18 cellular contexts compared by ENCODE assay signal in the genomic region with DNA sequence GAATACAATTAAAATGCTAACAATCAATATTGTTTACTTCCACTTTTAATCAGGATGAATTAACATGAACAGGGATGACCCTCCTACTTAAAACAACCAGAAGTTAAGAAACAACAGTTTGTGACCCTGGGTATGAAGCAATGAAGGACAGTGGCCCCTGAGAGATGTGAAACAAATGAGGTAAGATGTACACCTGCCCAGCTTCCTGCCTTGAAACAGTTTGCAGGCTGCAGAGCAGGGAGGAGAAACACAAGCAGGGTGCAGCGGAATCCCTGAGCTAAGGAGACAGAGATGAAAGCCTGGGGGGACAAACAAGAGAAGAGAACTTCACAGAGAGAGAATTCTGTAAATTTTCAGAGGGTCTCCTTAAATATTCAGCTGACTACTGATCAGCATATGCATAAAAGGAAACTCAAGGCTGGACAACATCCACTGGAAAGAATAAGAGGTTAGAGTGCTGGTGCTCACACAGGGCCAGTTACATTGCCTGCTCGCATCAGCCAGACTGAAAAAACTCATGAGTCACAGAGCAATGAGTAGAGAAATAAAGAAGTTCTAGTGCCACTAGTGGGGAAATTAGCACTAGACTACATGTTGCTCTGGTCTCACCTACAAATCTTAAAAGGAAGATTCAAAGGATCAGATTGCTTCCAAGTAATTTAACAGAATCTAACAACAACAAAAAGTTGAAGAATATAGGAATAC.
DNase-seq lines count a peak whose midpoint lies in the region; ATAC-seq, FAIRE-seq and TF ChIP-seq lines count a peak whose summit lies in the region.
"Had no signal": no experiment of that assay in that cellular context is flagged by ENCODE, and none has a peak within 500 bp of the region (broad histone marks: within the 10 kb centered on the region; RNA-seq: fewer than 3 reads in every experiment).

No MANE protein-coding gene starts in this region.

- H2AFZ ChIP-seq in GM23338 (no peak overlapping the region), HepG2 (ENCODE audit: low read length) (no peak overlapping the region)

- H3K27me3 ChIP-seq in GM23338 (ENCODE audit: insufficient read depth) = no peaks in the 10 kb centered on the region
- H3K27me3 ChIP-seq in adrenal gland = no peaks in the 10 kb centered on the region
- H3K27me3 ChIP-seq in HepG2 (ENCODE audit: control insufficient read depth in 1 of 2, insufficient read depth in 2 of 2, low read length in 2 of 2) = no peaks in the 10 kb centered on the region
- H3K27me3 ChIP-seq: BLaER1, brain microvascular endothelial cell had no signal

- FAIRE-seq in HepG2 (lab: Jason Lieb, UNC) (no peak), kidney (lab: Jason Lieb, UNC) (no peak)
- FAIRE-seq: urothelium cell line had no signal

- no peaks in the 10 kb centered on the region for H3K79me2 ChIP-seq in GM23338 (replicated peaks; ENCODE audit: insufficient read depth)
- no peaks in the 10 kb centered on the region for H3K79me2 ChIP-seq in HepG2 (ENCODE audit: insufficient read depth, low read length)

- peak; percentile 56 for ATAC-seq in GM23338
- ATAC-seq in HepG2 = peak; percentile 28; the same call in 2 of the 3 replicates
- no peak for ATAC-seq in GM18519 (IDR thresholded peaks at IDR 0.05; ENCODE audit: low FRiP score, unreplicated experiment)
- ATAC-seq: naive thymus-derived CD4-positive, alpha-beta T cell had no signal

- H3K4me1 ChIP-seq in GM23338 (ENCODE audit: insufficient read depth) (no peaks in the 10 kb centered on the region), adrenal gland (replicated peaks in 1 of 2) (peaks cover 6 to 18% of the 10 kb centered on the region in 2 donors), HepG2 (ENCODE audit: insufficient read depth, low read length) (peaks cover 35% of the 10 kb centered on the region), kidney (ENCODE audit: control insufficient read depth in 1 of 2, insufficient read depth in 1 of 2, low read depth in 1 of 2, low read length in 2 of 2) (no peaks in the 10 kb centered on the region)
- H3K4me1 ChIP-seq: BLaER1 had no signal

- no peak; the same call in 1 of the 2 replicates for TF ChIP-seq CTCF in AG10803 (conservative IDR thresholded peaks at IDR 0.05; ENCODE audit: low read length)
- TF ChIP-seq CTCF in GM23338 (conservative IDR thresholded peaks at IDR 0.05; ENCODE audit: low read depth in 2 of 2) = no peak
- TF ChIP-seq CTCF in adrenal gland (IDR thresholded peaks at IDR 0.05) = peak in 1 of 6 experiments; percentile 15
- no peak for TF ChIP-seq CTCF in HepG2 (CRISPR knock-in tag; IDR thresholded peaks at IDR 0.05)
- no peak for TF ChIP-seq CTCF in kidney (IDR thresholded peaks at IDR 0.05; ENCODE audit: borderline replicate concordance, extremely low read depth, insufficient read depth)

- H3K27ac ChIP-seq in GM23338 (ENCODE audit: low read depth) (no peak overlapping the region), adrenal gland (peak overlapping the region in 1 of 5 donors; percentile 23), HepG2 (ENCODE audit: extremely low read length, insufficient read depth, low read length) (peak overlapping the region; percentile 33), kidney (ENCODE audit: low read depth in 2 of 2, low read length in 2 of 2) (no peak overlapping the region)
- H3K27ac ChIP-seq: BLaER1, brain microvascular endothelial cell, HL-60 had no signal

- no peak overlapping the region for H3K4me3 ChIP-seq in AG10803 (ENCODE audit: low read length)
- H3K4me3 ChIP-seq in GM23338 = no peak overlapping the region
- H3K4me3 ChIP-seq in adrenal gland = no peak overlapping the region
- no peak overlapping the region for H3K4me3 ChIP-seq in HepG2 (replicated peaks in 1 of 3; ENCODE audit: insufficient read depth in 1 of 3, low read depth in 2 of 3, low read length in 3 of 3)
- H3K4me3 ChIP-seq in kidney (ENCODE audit: low read length in 2 of 2) = no peak overlapping the region
- H3K4me3 ChIP-seq: BLaER1 had no signal

- H3K9me2 ChIP-seq in GM23338 (ENCODE audit: insufficient read depth) = 0 out of 2 replicates have a peak, but pooled peaks cover 1% of the 10 kb centered on the region

- no peak for TF ChIP-seq RAD21 in HepG2 (CRISPR knock-in tag; IDR thresholded peaks at IDR 0.05)

- H4K20me1 ChIP-seq in GM23338 (replicated peaks; ENCODE audit: insufficient read depth) = no peaks in the 10 kb centered on the region
- H4K20me1 ChIP-seq in HepG2 (ENCODE audit: insufficient read depth, low read length) = no peaks in the 10 kb centered on the region
- H4K20me1 ChIP-seq: BLaER1 had no signal

- POLR2A ChIA-PET in HepG2 (lab: Yijun Ruan, JAX) = no interaction called here

- CTCF ChIA-PET in HepG2 (lab: Yijun Ruan, JAX; ENCODE audit: low intra/inter-chr PET ratio, low total read pairs) = no interaction called here

- no peak overlapping the region for H3K9ac ChIP-seq in HepG2 (ENCODE audit: insufficient read depth, low read depth, low read length)
- no peak overlapping the region for H3K9ac ChIP-seq in kidney (ENCODE audit: low read length in 2 of 2)
- H3K9ac ChIP-seq: BLaER1 had no signal

- no peaks in the 10 kb centered on the region for H3F3A ChIP-seq in GM23338 (replicated peaks; ENCODE audit: low read depth)

- in situ Hi-C loops in HepG2 (cut with HindIII; ENCODE audit: extremely low pct_ligation_motif_present, low pct_unique_long_range_greater_than_20kb) = no loop called here

- 57 to 71% (median 64%) methylated on average over 2 of the region's 2 CpGs for WGBS in adrenal gland, 4 donors
- 12% methylated on average over 2 of the region's 2 CpGs for WGBS in HepG2 (ENCODE audit: low lambda C conversion rate)

- peaks cover 13% of the 10 kb centered on the region; the same call in 2 of the 3 replicates for H3K4me1 Mint-ChIP-seq in GM23338

- peak; percentile 28 for DNase-seq in AG10803 (ENCODE audit: low read depth)
- peak; percentile 15 for DNase-seq in GM23338 (ENCODE audit: low spot score)
- peak in 4 of 7 donors; percentile 21 to 41 (median 33) for DNase-seq in adrenal gland
- DNase-seq in HepG2 (ENCODE audit: low spot score) = no peak
- no peak for DNase-seq in NCI-H82 treated with DMSO at 0.1 percent for 48 hours (lab: John Stamatoyannopoulos, UW; ENCODE audit: unreplicated experiment)
- DNase-seq in germinal center (ENCODE audit: low spot score) = no peak
- DNase-seq in kidney = no peak
- DNase-seq: activated effector memory CD4-positive, alpha-beta T cell treated with anti-CD3 and anti-CD28 coated beads, Interleukin-2, amount 50 U/mL, for 16 hours; brain microvascular endothelial cell; effector memory CD4-positive, alpha-beta T cell; glutamatergic neuron; naive thymus-derived CD4-positive, alpha-beta T cell; NCI-H524 treated with DMSO at 0.1 percent for 48 hours; stimulated activated CD4-positive, alpha-beta T cell treated with anti-CD3 and anti-CD28 coated beads, Interleukin-2, amount 100 ng/mL, for 24 hours had no signal

- H3K9me3 ChIP-seq in adrenal gland (replicated peaks in 1 of 3) = no peaks in the 10 kb centered on the region
- H3K9me3 ChIP-seq in HepG2 (ENCODE audit: low read length) = peaks cover 76% of the 10 kb centered on the region
- H3K9me3 ChIP-seq in kidney (ENCODE audit: control insufficient read depth in 1 of 2, low read length in 2 of 2) = no peaks in the 10 kb centered on the region
- H3K9me3 ChIP-seq: BLaER1 had no signal

- TF ChIP-seq POLR2A in adrenal gland (IDR thresholded peaks at IDR 0.05) = no peak
- no peak for TF ChIP-seq POLR2A in HepG2 (IDR thresholded peaks at IDR 0.05; ENCODE audit: insufficient read depth in 1 of 2, low read depth in 2 of 2, low read length in 2 of 2)

- no peaks in the 10 kb centered on the region for H3K36me3 ChIP-seq in GM23338 (ENCODE audit: insufficient read depth)
- no peaks in the 10 kb centered on the region for H3K36me3 ChIP-seq in adrenal gland (replicated peaks in 1 of 2)
- H3K36me3 ChIP-seq in HepG2 (replicated peaks in 1 of 2; ENCODE audit: control insufficient read depth in 1 of 2, insufficient read depth in 2 of 2, low read length in 2 of 2) = no peaks in the 10 kb centered on the region
- H3K36me3 ChIP-seq in kidney (ENCODE audit: control insufficient read depth in 1 of 2, insufficient read depth in 2 of 2, low read length in 2 of 2) = no peaks in the 10 kb centered on the region
- H3K36me3 ChIP-seq: BLaER1, brain microvascular endothelial cell had no signal

- H3K4me3 Mint-ChIP-seq in GM23338 = no peak overlapping the region
- H3K4me3 Mint-ChIP-seq: naive thymus-derived CD4-positive, alpha-beta T cell had no signal

- TF ChIP-seq EP300 in HepG2 (IDR thresholded peaks at IDR 0.05; ENCODE audit: low read depth in 2 of 2, low read length in 2 of 2) = no peak
- no peak for TF ChIP-seq EP300 in HepG2 (CRISPR knock-in tag; IDR thresholded peaks at IDR 0.05; ENCODE audit: borderline replicate concordance)

- intact Hi-C loops in adrenal gland (cut with DNase I) (no loop called here), HepG2 (cut with micrococcal nuclease; ENCODE audit: unreplicated experiment) (no loop called here), kidney (cut with DNase I) (no loop called here)

- H3K36me3 Mint-ChIP-seq in GM23338 (ENCODE audit: low read depth) = no peaks in the 10 kb centered on the region
- H3K36me3 Mint-ChIP-seq: naive thymus-derived CD4-positive, alpha-beta T cell had no signal

- no TSS peak for BruUV-seq in HepG2 (replicated peaks; lab: Mats Ljungman, UMichigan)

- no peak overlapping the region for H3K4me2 ChIP-seq in GM23338
- H3K4me2 ChIP-seq in HepG2 (ENCODE audit: low read depth, low read length) = peak overlapping the region; percentile 39
- H3K4me2 ChIP-seq: BLaER1 had no signal

- no peaks in the 10 kb centered on the region for H3K9me3 Mint-ChIP-seq in GM23338

- peak overlapping the region; percentile 43 for H3K27ac Mint-ChIP-seq in GM23338
- H3K27ac Mint-ChIP-seq: naive thymus-derived CD4-positive, alpha-beta T cell had no signal

- H3K27me3 Mint-ChIP-seq in GM23338 (ENCODE audit: insufficient read depth, low read depth, poor library complexity) = no peaks in the 10 kb centered on the region
- H3K27me3 Mint-ChIP-seq: naive thymus-derived CD4-positive, alpha-beta T cell had no signal

TF ChIP-seq in GM23338, 12 proteins besides CTCF, POLR2A, EP300 and RAD21 (continues in another document):
- TF ChIP-seq ZNF114 (CRISPR knock-in tag; IDR thresholded peaks at IDR 0.05) (no peak), EZH2 (IDR thresholded peaks at IDR 0.05; ENCODE audit: low read depth, unreplicated experiment) (no peak), NANOG (IDR thresholded peaks at IDR 0.05; ENCODE audit: borderline replicate concordance) (no peak)

TF ChIP-seq in HepG2, 621 proteins besides CTCF, POLR2A, EP300 and RAD21 (continues in another document):
- TF ChIP-seq CREB1 (IDR thresholded peaks at IDR 0.05) (no peak), CREB1 (CRISPR knock-in tag; IDR thresholded peaks at IDR 0.05) (peak; percentile 33; the same call in 1 of the 2 replicates), ZC3H4 (CRISPR knock-in tag; IDR thresholded peaks at IDR 0.05; ENCODE audit: borderline replicate concordance) (no peak), TEAD2 (CRISPR knock-in tag; IDR thresholded peaks at IDR 0.05) (no peak), ZNF138 (CRISPR knock-in tag; IDR thresholded peaks at IDR 0.05; ENCODE audit: low read depth) (no peak)

Comparison
In these comparisons a context has a peak if more than half of its experiments do, and no peak if none do; other contexts are left out.
1. DNase-seq: peak in AG10803 (single experiment), GM23338 (single experiment) and adrenal gland (4 of 7); none in HepG2 (single experiment), NCI-H82 treated with DMSO at 0.1 percent for 48 hours (single experiment), germinal center (single experiment) and kidney (single experiment).